In the genomic region with DNA sequence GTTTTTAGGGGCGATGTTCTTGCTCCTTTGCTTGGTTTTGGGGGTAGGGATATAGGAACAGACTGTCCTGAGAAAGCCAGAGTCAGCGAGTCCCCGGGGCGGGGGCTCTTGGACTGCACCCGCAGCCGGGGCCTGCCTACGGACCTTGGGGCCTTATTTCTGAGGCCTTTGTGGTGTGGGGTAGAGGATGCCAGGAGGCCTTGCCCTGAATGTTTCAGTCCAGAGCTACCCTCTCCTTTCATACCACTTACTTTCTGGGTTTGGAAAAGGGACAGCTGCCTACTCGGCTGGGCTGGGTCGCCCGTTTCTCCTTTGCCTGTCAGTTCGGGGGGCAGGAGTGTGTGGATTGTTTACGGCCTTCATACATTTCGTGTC, we compare ENCODE assay signal across 1 cellular context.
TF ChIP-seq lines count a peak whose summit lies in the region.

No MANE protein-coding gene starts in this region.

TF ChIP-seq in H1, 55 proteins besides CTCF, POLR2A, EP300 and RAD21:
- TF ChIP-seq CEBPB (IDR thresholded peaks at IDR 0.05; ENCODE audit: low read depth, low read length) (no peak), KDM4A (IDR thresholded peaks at IDR 0.05; ENCODE audit: low read depth, low read length, severe bottlenecking) (peak; percentile 4), CBX8 (IDR thresholded peaks at IDR 0.05; ENCODE audit: borderline replicate concordance, low read depth, low read length) (no peak), PHF8 (conservative IDR thresholded peaks at IDR 0.05; ENCODE audit: low read depth, low read length) (0 out of 2 replicates have a peak, but pooled peaks have one; percentile 39), ZNF274 (IDR thresholded peaks at IDR 0.05; ENCODE audit: borderline replicate concordance, extremely low read depth, low read length) (no peak)
TF ChIP-seq in H1: peak in this region for 2.
